ENCODE assay signal across 7 cellular contexts in the genomic region with DNA sequence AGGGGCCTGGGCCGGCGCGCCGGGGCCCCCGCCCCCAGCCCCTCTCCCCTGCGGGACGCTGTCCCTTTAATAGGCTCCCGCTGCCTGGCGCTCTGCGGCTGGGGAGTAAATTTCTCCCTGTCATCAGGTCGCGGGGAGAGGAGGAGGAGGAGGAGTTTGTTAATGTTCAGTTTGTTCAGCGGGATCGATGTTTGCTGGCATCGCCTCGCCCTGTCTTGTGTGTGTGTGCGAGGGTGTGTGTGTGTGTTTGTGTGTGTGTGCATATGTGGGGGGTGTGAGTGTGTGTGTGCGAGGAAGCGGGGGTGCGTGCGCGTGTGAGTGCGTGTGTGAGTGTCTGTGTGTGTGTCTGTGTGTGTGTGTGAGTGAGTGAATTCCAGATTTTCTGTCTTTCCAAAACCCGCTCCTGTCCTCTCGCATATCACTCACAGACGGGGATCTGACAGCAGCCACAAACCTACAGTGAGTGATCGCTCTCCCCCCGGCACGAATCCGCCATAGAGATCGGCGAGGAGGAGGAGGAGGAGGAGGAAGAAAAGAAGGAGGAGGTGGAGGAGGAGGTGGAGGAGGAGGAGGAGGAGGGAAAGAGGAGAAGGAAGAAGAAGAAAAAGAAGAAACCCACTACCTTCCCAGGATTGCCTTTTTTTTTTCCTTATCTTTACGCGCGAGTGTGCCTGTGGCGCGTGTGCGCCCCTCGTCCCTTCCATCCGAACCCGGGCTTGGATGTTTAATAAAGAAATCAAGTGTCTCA. TPM values are rescaled to one million over a fixed set of nuclear protein-coding genes. Genes with fewer than 3 reads are reported as not detected.
DNase-seq lines count a peak whose midpoint lies in the region; ATAC-seq, FAIRE-seq and TF ChIP-seq lines count a peak whose summit lies in the region.

A gene with protein sequence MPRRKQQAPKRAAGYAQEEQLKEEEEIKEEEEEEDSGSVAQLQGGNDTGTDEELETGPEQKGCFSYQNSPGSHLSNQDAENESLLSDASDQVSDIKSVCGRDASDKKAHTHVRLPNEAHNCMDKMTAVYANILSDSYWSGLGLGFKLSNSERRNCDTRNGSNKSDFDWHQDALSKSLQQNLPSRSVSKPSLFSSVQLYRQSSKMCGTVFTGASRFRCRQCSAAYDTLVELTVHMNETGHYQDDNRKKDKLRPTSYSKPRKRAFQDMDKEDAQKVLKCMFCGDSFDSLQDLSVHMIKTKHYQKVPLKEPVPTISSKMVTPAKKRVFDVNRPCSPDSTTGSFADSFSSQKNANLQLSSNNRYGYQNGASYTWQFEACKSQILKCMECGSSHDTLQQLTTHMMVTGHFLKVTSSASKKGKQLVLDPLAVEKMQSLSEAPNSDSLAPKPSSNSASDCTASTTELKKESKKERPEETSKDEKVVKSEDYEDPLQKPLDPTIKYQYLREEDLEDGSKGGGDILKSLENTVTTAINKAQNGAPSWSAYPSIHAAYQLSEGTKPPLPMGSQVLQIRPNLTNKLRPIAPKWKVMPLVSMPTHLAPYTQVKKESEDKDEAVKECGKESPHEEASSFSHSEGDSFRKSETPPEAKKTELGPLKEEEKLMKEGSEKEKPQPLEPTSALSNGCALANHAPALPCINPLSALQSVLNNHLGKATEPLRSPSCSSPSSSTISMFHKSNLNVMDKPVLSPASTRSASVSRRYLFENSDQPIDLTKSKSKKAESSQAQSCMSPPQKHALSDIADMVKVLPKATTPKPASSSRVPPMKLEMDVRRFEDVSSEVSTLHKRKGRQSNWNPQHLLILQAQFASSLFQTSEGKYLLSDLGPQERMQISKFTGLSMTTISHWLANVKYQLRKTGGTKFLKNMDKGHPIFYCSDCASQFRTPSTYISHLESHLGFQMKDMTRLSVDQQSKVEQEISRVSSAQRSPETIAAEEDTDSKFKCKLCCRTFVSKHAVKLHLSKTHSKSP (N-terminal part only) (plus strand): TSS at position 169 of the 748 bp plus-strand sequence. CDS start 936 bp downstream, outside the sequence.

- ATAC-seq in T-helper 17 cell: peak; percentile 53
- peak; percentile 79 for ATAC-seq in body of pancreas
- no peak for ATAC-seq in HG02884 (IDR thresholded peaks at IDR 0.05; ENCODE audit: unreplicated experiment)
- no peak for ATAC-seq in HG02852 (IDR thresholded peaks at IDR 0.05; ENCODE audit: unreplicated experiment)

- H3K36me3 ChIP-seq in body of pancreas (replicated peaks in 1 of 2; ENCODE audit: insufficient read depth in 1 of 2, low read depth in 2 of 2) (no peaks in the 10 kb centered on the region), kidney (ENCODE audit: control insufficient read depth in 1 of 2, insufficient read depth in 2 of 2, low read length in 2 of 2) (no peaks in the 10 kb centered on the region)

- peak within 1 kb of the TSS; percentile 92 for H3K4me3 Mint-ChIP-seq in T-helper 17 cell

- peaks cover 8% of the 10 kb centered on the region for H3K36me3 Mint-ChIP-seq in T-helper 17 cell (ENCODE audit: low read depth)

- H3K4me3 ChIP-seq in body of pancreas (peak within 1 kb of the TSS; percentile 16 to 31), kidney (ENCODE audit: low read length in 2 of 2) (peak within 1 kb of the TSS; percentile 66 to 79)

- peak within 1 kb of the TSS; percentile 92 for H3K27ac Mint-ChIP-seq in T-helper 17 cell

- intact Hi-C loops in body of pancreas (cut with DNase I) (no loop called here), kidney (cut with DNase I) (no loop called here)

- TF ChIP-seq POLR2A in body of pancreas (IDR thresholded peaks at IDR 0.05): peak in 2 of 3 donors; percentile 24 to 36

- 1% methylated on average over 29 to 37 of the region's 41 CpGs for WGBS in body of pancreas, 2 donors

- H3K9me3 ChIP-seq in T-helper 17 cell (ENCODE audit: control insufficient read depth, low read length, poor library complexity, severe bottlenecking) (no peaks in the 10 kb centered on the region), body of pancreas (no peaks in the 10 kb centered on the region), kidney (ENCODE audit: control insufficient read depth in 1 of 2, low read length in 2 of 2) (no peaks in the 10 kb centered on the region)

- H3K27ac ChIP-seq in body of pancreas: peak within 1 kb of the TSS; percentile 36 to 58 (median 48)
- H3K27ac ChIP-seq in kidney (ENCODE audit: low read depth in 2 of 2, low read length in 2 of 2): no peak within 1 kb of the TSS

- DNase-seq in LHCN-M2 (ENCODE audit: low read depth) (peak; percentile 19), T-helper 17 cell (peak; percentile 25 to 40 (median 35)), body of pancreas (peak; percentile 51 to 64 (median 59)), kidney (peak; percentile 81)
- peak; percentile 20 to 47 for DNase-seq in stimulated activated CD4-positive, alpha-beta T cell treated with anti-CD3 and anti-CD28 coated beads, Interleukin-15, amount 100 ng/mL, for 1 hour (ENCODE audit: low read depth in 1 of 2, low spot score in 1 of 2)

- H3K4me1 Mint-ChIP-seq in T-helper 17 cell: peaks cover 25% of the 10 kb centered on the region

- FAIRE-seq in kidney (lab: Jason Lieb, UNC): no peak

- H3K27me3 ChIP-seq in body of pancreas: no peaks in the 10 kb centered on the region

- peaks cover 27% of the 10 kb centered on the region for H3K4me1 ChIP-seq in body of pancreas
- peaks cover 0 to 2% of the 10 kb centered on the region in 2 donors for H3K4me1 ChIP-seq in kidney (ENCODE audit: control insufficient read depth in 1 of 2, insufficient read depth in 1 of 2, low read depth in 1 of 2, low read length in 2 of 2)

- peak within 1 kb of the TSS; percentile 24 to 37 for H3K9ac ChIP-seq in kidney (ENCODE audit: low read length in 2 of 2)

- TF ChIP-seq CTCF in body of pancreas (IDR thresholded peaks at IDR 0.05) (no peak), kidney (IDR thresholded peaks at IDR 0.05; ENCODE audit: borderline replicate concordance, extremely low read depth, insufficient read depth) (no peak)

- peaks cover 41% of the 10 kb centered on the region for H3K27me3 Mint-ChIP-seq in T-helper 17 cell

RNA-seq across cellular contexts. Expression of the gene that starts here (rescaled TPM):
- not detected in 2 replicates for total RNA-seq in LHCN-M2 (2014; rRNA removed)
- not detected for polyA plus RNA-seq in LHCN-M2 (2012)
- total RNA-seq in T-helper 17 cell: 10 to 100 TPM; 29.1 to 30.7 TPM
- 1 to 10 TPM; 6.0 to 9.6 TPM for total RNA-seq in body of pancreas
- 15.5 TPM for total RNA-seq in kidney
- polyA plus RNA-seq in kidney (ENCODE audit: insufficient read depth, low read depth, low replicate concordance): 0.86 TPM

Comparison
In these comparisons a context has a peak if more than half of its experiments do, and no peak if none do; other contexts are left out.
1. Peak in DNase-seq in LHCN-M2; RNA of the gene not detected or under 1 TPM.
2. DNase-seq: peak in every context shown above with its lines; median percentile 81 in kidney; 59 in body of pancreas; 35 in T-helper 17 cell; 34 in stimulated activated CD4-positive, alpha-beta T cell treated with anti-CD3 and anti-CD28 coated beads, Interleukin-15, amount 100 ng/mL, for 1 hour; 19 in LHCN-M2.
3. ATAC-seq: peak in T-helper 17 cell (single experiment) and body of pancreas (single experiment); none in HG02884 (single experiment) and HG02852 (single experiment).
4. H3K27ac ChIP-seq: peak in body of pancreas (4 of 4); none in kidney (0 of 2).